8 cellular contexts compared by ENCODE assay signal in genomic region chr19:17947815-17948473, GRCh38. TPM values are rescaled to one million over a fixed set of nuclear protein-coding genes. Genes with fewer than 3 reads are reported as not detected.
A peak's percentile ranks its signal among the peaks of the same experiment; 100 is the strongest.
DNase-seq lines count a peak whose midpoint lies in the region; ATAC-seq and TF ChIP-seq lines count a peak whose summit lies in the region.

No MANE protein-coding gene starts in this region.

- peak overlapping the region; percentile 79 for H3K4me3 Mint-ChIP-seq in activated naive CD8-positive, alpha-beta T cell treated with anti-CD3 and anti-CD28 coated beads, Interleukin-2, amount 10 ng/mL, durations not matched to agents 7 days and 5 days
- peak overlapping the region; percentile 88 for H3K4me3 Mint-ChIP-seq in type B pancreatic cell

- ATAC-seq in HG02798 (IDR thresholded peaks at IDR 0.05; ENCODE audit: poor library complexity, unreplicated experiment): peak; percentile 82
- peak; percentile 73 for ATAC-seq in activated naive CD8-positive, alpha-beta T cell treated with anti-CD3 and anti-CD28 coated beads, Interleukin-2, amount 10 ng/mL, durations not matched to agents 7 days and 5 days (ENCODE audit: low read depth)

- peaks cover 40% of the 10 kb centered on the region for H3K27me3 Mint-ChIP-seq in activated naive CD8-positive, alpha-beta T cell treated with anti-CD3 and anti-CD28 coated beads, Interleukin-2, amount 10 ng/mL, durations not matched to agents 7 days and 5 days
- peaks cover 23% of the 10 kb centered on the region for H3K27me3 Mint-ChIP-seq in type B pancreatic cell

- peak overlapping the region; percentile 49; the same call in 1 of the 2 replicates for H3K4me3 ChIP-seq in GM12864 (ENCODE audit: low read depth, low read length)

- DNase-seq in GM12864 (ENCODE audit: low read depth): peak; percentile 55
- peak; percentile 95 for DNase-seq in NCI-H1436 treated with DMSO at 0.1 percent for 48 hours (lab: John Stamatoyannopoulos, UW)
- peak; percentile 75 to 88 for DNase-seq in SW 1271 (lab: John Stamatoyannopoulos, UW)
- DNase-seq in activated naive CD8-positive, alpha-beta T cell treated with anti-CD3 and anti-CD28 coated beads, Interleukin-2, amount 10 ng/mL, durations not matched to agents 7 days and 5 days: peak; percentile 99
- DNase-seq in cardiac septum (ENCODE audit: low spot score): peak; percentile 95
- peak; percentile 97 for DNase-seq in posterior vena cava (ENCODE audit: low spot score)
- DNase-seq in type B pancreatic cell (ENCODE audit: extremely low spot score, unreplicated experiment): peak; percentile 99

- no peaks in the 10 kb centered on the region for H3K9me3 Mint-ChIP-seq in activated naive CD8-positive, alpha-beta T cell treated with anti-CD3 and anti-CD28 coated beads, Interleukin-2, amount 10 ng/mL, durations not matched to agents 7 days and 5 days
- no peaks in the 10 kb centered on the region for H3K9me3 Mint-ChIP-seq in type B pancreatic cell

- POLR2A ChIA-PET in activated naive CD8-positive, alpha-beta T cell treated with anti-CD3 and anti-CD28 coated beads, Interleukin-2, amount 10 ng/mL, durations not matched to agents 7 days and 5 days (lab: Charles Lee): interaction anchor here (1.3 to 3.8 kb wide), 2 partner anchors 15 to 53 kb away, joined by 5 to 13 read pairs; partner anchors contain the start of gene CCDC124

- peaks cover 31% of the 10 kb centered on the region for H3K4me1 Mint-ChIP-seq in activated naive CD8-positive, alpha-beta T cell treated with anti-CD3 and anti-CD28 coated beads, Interleukin-2, amount 10 ng/mL, durations not matched to agents 7 days and 5 days
- peaks cover 13% of the 10 kb centered on the region for H3K4me1 Mint-ChIP-seq in type B pancreatic cell (ENCODE audit: unreplicated experiment)

- intact Hi-C loops in cardiac septum (cut with DNase I): loop anchor here (2.0 kb wide), 1 partner anchor 49 kb away; no protein-coding TSS in a partner anchor
- intact Hi-C loops in posterior vena cava (cut with DNase I): loop anchor here (10.0 kb wide), 2 partner anchors 107 to 117 kb away; no protein-coding TSS in a partner anchor

- no peak overlapping the region for H3K27ac Mint-ChIP-seq in activated naive CD8-positive, alpha-beta T cell treated with anti-CD3 and anti-CD28 coated beads, Interleukin-2, amount 10 ng/mL, durations not matched to agents 7 days and 5 days
- H3K27ac Mint-ChIP-seq in type B pancreatic cell: peak overlapping the region; percentile 86

- no peak for TF ChIP-seq CTCF in GM12864 (IDR thresholded peaks at IDR 0.05; ENCODE audit: low read depth, low read length, missing control alignments)
- no peak for TF ChIP-seq CTCF in type B pancreatic cell (conservative IDR thresholded peaks at IDR 0.05)

- H3K36me3 Mint-ChIP-seq in activated naive CD8-positive, alpha-beta T cell treated with anti-CD3 and anti-CD28 coated beads, Interleukin-2, amount 10 ng/mL, durations not matched to agents 7 days and 5 days: no peaks in the 10 kb centered on the region
- H3K36me3 Mint-ChIP-seq in type B pancreatic cell: no peaks in the 10 kb centered on the region

RNA-seq across cellular contexts. Expression of gene CCDC124, which starts 15.1 kb away (rescaled TPM):
- 10 to 100 TPM; 54.2 to 56.4 TPM for total RNA-seq in activated naive CD8-positive, alpha-beta T cell treated with anti-CD3 and anti-CD28 coated beads, Interleukin-2, amount 10 ng/mL, durations not matched to agents 7 days and 5 days
- total RNA-seq in cardiac septum (71.3 TPM), posterior vena cava (10 to 100 TPM; 48.5 to 73.0 TPM), type B pancreatic cell (ENCODE audit: low replicate concordance) (86.0 and 90.9 TPM in 2 replicates)

RNA-seq across cellular contexts. Expression of gene KCNN1, which starts 19.0 kb away (rescaled TPM):
- total RNA-seq in activated naive CD8-positive, alpha-beta T cell treated with anti-CD3 and anti-CD28 coated beads, Interleukin-2, amount 10 ng/mL, durations not matched to agents 7 days and 5 days: not detected
- 0.19 TPM for total RNA-seq in cardiac septum
- total RNA-seq in posterior vena cava: under 1 TPM in 1 of 2 donors, not detected in 1; 0.33 TPM
- total RNA-seq in type B pancreatic cell (ENCODE audit: low replicate concordance): 13.4 and 15.3 TPM in 2 replicates

Comparison
In these comparisons a context has a peak if more than half of its experiments do, and no peak if none do; other contexts are left out.
1. Peak in every context shown above with its lines: DNase-seq, ATAC-seq and H3K4me3 ChIP-seq.
2. RNA of gene KCNN1, which starts 19.0 kb away (total RNA-seq): 13.4 to 15.3 TPM in type B pancreatic cell; 0.33 TPM in posterior vena cava, 0.19 TPM in cardiac septum (single experiment) and not detected in activated naive CD8-positive, alpha-beta T cell treated with anti-CD3 and anti-CD28 coated beads, Interleukin-2, amount 10 ng/mL, durations not matched to agents 7 days and 5 days; every median in the first group is over 10 times any median in the second.